5 cellular contexts compared by ENCODE assay signal in genomic region chr12:109321294-109321693, GRCh38. TPM values are rescaled to one million over a fixed set of nuclear protein-coding genes. Genes with fewer than 3 reads are reported as not detected.
"Had no signal": no experiment of that assay in that cellular context is flagged by ENCODE, and none has a peak within 500 bp of the region (broad histone marks: within the 10 kb centered on the region; RNA-seq: fewer than 3 reads in every experiment).

No MANE protein-coding gene starts in this region.

RNA-seq across cellular contexts. Expression of gene FOXN4, which starts 12.2 kb away (rescaled TPM):
- total RNA-seq: HT-29, HT1080, IMR-90 had no signal
- polyA plus RNA-seq: HepG2, IgD-negative memory B cell, IMR-90 had no signal

RNA-seq across cellular contexts. Expression of gene MYO1H, which starts 26.4 kb away (rescaled TPM):
- total RNA-seq: HepG2, HT-29, HT1080, IMR-90 had no signal
- polyA plus RNA-seq: HepG2, IgD-negative memory B cell, IMR-90 had no signal
